20 cellular contexts compared by ENCODE assay signal in genomic region chr6:13527669-13528051, GRCh38. TPM values are rescaled to one million over a fixed set of nuclear protein-coding genes. Genes with fewer than 3 reads are reported as not detected.
DNase-seq lines count a peak whose midpoint lies in the region; ATAC-seq, FAIRE-seq and TF ChIP-seq lines count a peak whose summit lies in the region.
"Had no signal": no experiment of that assay in that cellular context is flagged by ENCODE, and none has a peak within 500 bp of the region (broad histone marks: within the 10 kb centered on the region; RNA-seq: fewer than 3 reads in every experiment).

No MANE protein-coding gene starts in this region.

- H3K9me3 ChIP-seq in Loucy (ENCODE audit: insufficient read depth, low read depth, low read length) (no peaks in the 10 kb centered on the region), endothelial cell of umbilical vein (replicated peaks; ENCODE audit: control insufficient read depth, insufficient read depth, low read length) (no peaks in the 10 kb centered on the region), neural progenitor cell (ENCODE audit: low read depth) (no peaks in the 10 kb centered on the region)
- H3K9me3 ChIP-seq: ascending aorta, BE2C, pancreas, Peyer's patch had no signal

- H3K9me1 ChIP-seq in endothelial cell of umbilical vein (replicated peaks; ENCODE audit: control insufficient read depth, extremely low read depth, insufficient read depth, low read length) = no peaks in the 10 kb centered on the region

- BruUV-seq in endothelial cell of umbilical vein (replicated peaks; lab: Mats Ljungman, UMichigan) = no TSS peak

- CTCF ChIA-PET in endothelial cell of umbilical vein (lab: Charles Lee) = interaction anchor here (0.7 to 1.9 kb wide), 6 partner anchors 10 to 193 kb away, joined by 3 to 7 read pairs (median 5); partner anchors contain the start of gene GFOD1

- ATAC-seq in stimulated activated memory B cell treated with anti-CD40 and anti-IgM and Interleukin-4, amounts not matched to agents 10 μg/mL and 1 μg/mL and 100 μg/mL, for 72 hours = no peak
- ATAC-seq in HG03565 (IDR thresholded peaks at IDR 0.05; ENCODE audit: unreplicated experiment) (no peak), GM18873 (IDR thresholded peaks at IDR 0.05; ENCODE audit: low FRiP score, unreplicated experiment) (no peak)
- ATAC-seq: activated CD4-positive, CD25-positive, alpha-beta regulatory T cell treated with anti-CD3 and anti-CD28 coated beads, Interleukin-2, amount 50 U/mL, for 24 hours had no signal

- POLR2A ChIA-PET in endothelial cell of umbilical vein (lab: Charles Lee) = interaction anchor here (0.7 kb wide), 1 partner anchor 147 kb away, joined by 6 read pairs; no protein-coding TSS in a partner anchor

- no peaks in the 10 kb centered on the region for H3K27me3 ChIP-seq in Loucy (ENCODE audit: insufficient read depth, low read length, poor library complexity, severe bottlenecking)
- H3K27me3 ChIP-seq in endothelial cell of umbilical vein (ENCODE audit: control insufficient read depth in 2 of 2, insufficient read depth in 2 of 2, low read length in 2 of 2) = no peaks in the 10 kb centered on the region
- H3K27me3 ChIP-seq in neural progenitor cell = no peaks in the 10 kb centered on the region
- H3K27me3 ChIP-seq: ascending aorta, BE2C, pancreas, Peyer's patch had no signal

- no peak overlapping the region for H2AFZ ChIP-seq in Loucy (ENCODE audit: low read length)
- H2AFZ ChIP-seq in endothelial cell of umbilical vein (ENCODE audit: low read depth, low read length) = no peak overlapping the region
- H2AFZ ChIP-seq in neural progenitor cell (replicated peaks) = no peak overlapping the region

- TF ChIP-seq POLR2A in endothelial cell of umbilical vein (IDR thresholded peaks at IDR 0.05; ENCODE audit: low read depth, low read length) = no peak

- DNase-seq in CMK (ENCODE audit: low read depth) = peak; percentile 24
- DNase-seq in endothelial cell of umbilical vein (ENCODE audit: low read depth, low spot score) = peak; percentile 33
- DNase-seq in neural progenitor cell (ENCODE audit: low spot score) = no peak
- DNase-seq: BE2C, DND-41, islet precursor cell, NCI-H2081 treated with DMSO at 0.1 percent for 48 hours, NCI-H526 treated with DMSO at 0.1 percent for 48 hours, pancreas, Peyer's patch, T-cell had no signal

- no peaks in the 10 kb centered on the region for H3K9me3 Mint-ChIP-seq in stimulated activated memory B cell treated with anti-CD40 and anti-IgM and Interleukin-4, amounts not matched to agents 10 μg/mL and 1 μg/mL and 100 μg/mL, for 72 hours
- H3K9me3 Mint-ChIP-seq in neural progenitor cell = no peaks in the 10 kb centered on the region
- H3K9me3 Mint-ChIP-seq: stimulated activated naive CD8-positive, alpha-beta T cell treated with anti-CD3 and anti-CD28 coated beads, Interleukin-15, Interleukin-2, amounts not matched to agents 100 ng/mL and 50 ng/mL, for 24 hours; T-cell had no signal

- H3K4me3 ChIP-seq in Loucy (ENCODE audit: low read length, poor library complexity, severe bottlenecking) (no peak overlapping the region), endothelial cell of umbilical vein (replicated peaks in 1 of 3; ENCODE audit: insufficient read depth in 1 of 3, low read depth in 1 of 3, low read length in 3 of 3) (no peak overlapping the region), neural progenitor cell (no peak overlapping the region)
- H3K4me3 ChIP-seq: ascending aorta, pancreas, Peyer's patch, smooth muscle cell had no signal

- intact Hi-C loops in endothelial cell of umbilical vein (cut with micrococcal nuclease) = loop anchor here (1.0 to 2.0 kb wide), 5 partner anchors 87 to 225 kb away; partner anchors contain the start of gene NOL7

- H3K36me3 ChIP-seq in Loucy (ENCODE audit: insufficient read depth, low read length) = no peaks in the 10 kb centered on the region
- H3K36me3 ChIP-seq in endothelial cell of umbilical vein (ENCODE audit: control insufficient read depth in 2 of 2, extremely low read depth in 1 of 2, insufficient read depth in 2 of 2, low read length in 2 of 2) = no peaks in the 10 kb centered on the region
- H3K36me3 ChIP-seq in neural progenitor cell = no peaks in the 10 kb centered on the region
- H3K36me3 ChIP-seq: ascending aorta, BE2C, pancreas, Peyer's patch had no signal

- H3K36me3 Mint-ChIP-seq in stimulated activated memory B cell treated with anti-CD40 and anti-IgM and Interleukin-4, amounts not matched to agents 10 μg/mL and 1 μg/mL and 100 μg/mL, for 72 hours = no peaks in the 10 kb centered on the region
- no peaks in the 10 kb centered on the region for H3K36me3 Mint-ChIP-seq in neural progenitor cell
- H3K36me3 Mint-ChIP-seq: T-cell had no signal

- dilution Hi-C loops in endothelial cell of umbilical vein (cut with MboI; ENCODE audit: extremely low pct_ligation_motif_present, low sequenced_read_pairs) = no loop called here

- TF ChIP-seq CTCF in Loucy (conservative IDR thresholded peaks at IDR 0.05; ENCODE audit: low read length) (no peak), endothelial cell of umbilical vein (IDR thresholded peaks at IDR 0.05; ENCODE audit: extremely low read depth in 1 of 2, insufficient read depth in 1 of 2, low read depth in 1 of 2, low read length in 2 of 2) (no peak), neural progenitor cell (IDR thresholded peaks at IDR 0.05) (no peak)

- H4K20me1 ChIP-seq in Loucy (ENCODE audit: insufficient read depth, low read length, poor library complexity, severe bottlenecking) (no peaks in the 10 kb centered on the region), endothelial cell of umbilical vein (replicated peaks; ENCODE audit: control insufficient read depth, extremely low read depth, insufficient read depth, low read length) (no peaks in the 10 kb centered on the region), neural progenitor cell (ENCODE audit: low read depth) (no peaks in the 10 kb centered on the region)

- peaks cover 28% of the 10 kb centered on the region for H3K4me1 Mint-ChIP-seq in stimulated activated memory B cell treated with anti-CD40 and anti-IgM and Interleukin-4, amounts not matched to agents 10 μg/mL and 1 μg/mL and 100 μg/mL, for 72 hours
- H3K4me1 Mint-ChIP-seq in neural progenitor cell = peaks cover 29% of the 10 kb centered on the region

- H3K4me3 Mint-ChIP-seq in stimulated activated memory B cell treated with anti-CD40 and anti-IgM and Interleukin-4, amounts not matched to agents 10 μg/mL and 1 μg/mL and 100 μg/mL, for 72 hours = no peak overlapping the region
- no peak overlapping the region for H3K4me3 Mint-ChIP-seq in neural progenitor cell
- H3K4me3 Mint-ChIP-seq: stimulated activated naive CD8-positive, alpha-beta T cell treated with anti-CD3 and anti-CD28 coated beads, Interleukin-15, Interleukin-2, amounts not matched to agents 100 ng/mL and 50 ng/mL, for 24 hours had no signal

- no peaks in the 10 kb centered on the region for H3K27me3 Mint-ChIP-seq in stimulated activated memory B cell treated with anti-CD40 and anti-IgM and Interleukin-4, amounts not matched to agents 10 μg/mL and 1 μg/mL and 100 μg/mL, for 72 hours
- H3K27me3 Mint-ChIP-seq in neural progenitor cell (ENCODE audit: insufficient read depth, low read depth) = peaks cover 5% of the 10 kb centered on the region
- H3K27me3 Mint-ChIP-seq: stimulated activated naive CD8-positive, alpha-beta T cell treated with anti-CD3 and anti-CD28 coated beads, Interleukin-15, Interleukin-2, amounts not matched to agents 100 ng/mL and 50 ng/mL, for 24 hours; T-cell had no signal

- H3K27ac Mint-ChIP-seq in stimulated activated memory B cell treated with anti-CD40 and anti-IgM and Interleukin-4, amounts not matched to agents 10 μg/mL and 1 μg/mL and 100 μg/mL, for 72 hours = peak overlapping the region; percentile 80
- no peak overlapping the region for H3K27ac Mint-ChIP-seq in neural progenitor cell

- no peak for FAIRE-seq in endothelial cell of umbilical vein (lab: Jason Lieb, UNC)
- FAIRE-seq: H54, pancreas had no signal

- H3K9me2 ChIP-seq in Loucy (replicated peaks; ENCODE audit: low read depth, low read length) = no peaks in the 10 kb centered on the region

- peak overlapping the region; percentile 64 for H3K9ac ChIP-seq in Loucy (ENCODE audit: low read depth, low read length, poor library complexity, severe bottlenecking)
- no peak overlapping the region for H3K9ac ChIP-seq in endothelial cell of umbilical vein (replicated peaks; ENCODE audit: extremely low read depth, insufficient read depth, low read length)
- no peak overlapping the region for H3K9ac ChIP-seq in neural progenitor cell

- H3K27ac ChIP-seq in endothelial cell of umbilical vein (ENCODE audit: insufficient read depth, low read depth, low read length) (peak overlapping the region; percentile 65), neural progenitor cell (no peak overlapping the region)

- H3K4me1 ChIP-seq in Loucy (ENCODE audit: insufficient read depth, low read length, poor library complexity, severe bottlenecking) = peaks cover 52% of the 10 kb centered on the region
- peaks cover 32% of the 10 kb centered on the region for H3K4me1 ChIP-seq in endothelial cell of umbilical vein (ENCODE audit: control insufficient read depth, extremely low read depth, insufficient read depth, low read length)
- peaks cover 21% of the 10 kb centered on the region for H3K4me1 ChIP-seq in neural progenitor cell
- H3K4me1 ChIP-seq: ascending aorta, BE2C, pancreas had no signal

- peak overlapping the region; percentile 72 for H3K4me2 ChIP-seq in Loucy (ENCODE audit: low read depth, low read length, poor library complexity, severe bottlenecking)
- H3K4me2 ChIP-seq in endothelial cell of umbilical vein (ENCODE audit: insufficient read depth, low read length) = no peak overlapping the region
- no peak overlapping the region for H3K4me2 ChIP-seq in neural progenitor cell
- H3K4me2 ChIP-seq: smooth muscle cell had no signal

- H3F3A ChIP-seq in Loucy (ENCODE audit: low read depth) (peaks cover 5% of the 10 kb centered on the region; the same call in 1 of the 2 replicates), neural progenitor cell (ENCODE audit: low read depth) (peaks cover 15% of the 10 kb centered on the region)

- H3K79me2 ChIP-seq in Loucy (ENCODE audit: insufficient read depth, low read length) (no peaks in the 10 kb centered on the region), endothelial cell of umbilical vein (ENCODE audit: control insufficient read depth, insufficient read depth, low read length) (no peaks in the 10 kb centered on the region), neural progenitor cell (ENCODE audit: low read depth) (no peaks in the 10 kb centered on the region)

RNA-seq across cellular contexts. Expression of gene GFOD1, which starts 40.3 kb away (rescaled TPM):
- total RNA-seq in endothelial cell of umbilical vein (24.1 and 26.3 TPM in 2 replicates), neural progenitor cell (ENCODE audit: low replicate concordance) (1.8 and 2.1 TPM in 2 replicates)
- polyA plus RNA-seq in endothelial cell of umbilical vein = 10.8 and 12.1 TPM in 2 replicates
- 9.3 and 11.7 TPM in 2 replicates for polyA plus RNA-seq in endothelial cell of umbilical vein (2011; cell fraction: cytosol; rRNA removed)
- polyA plus RNA-seq in endothelial cell of umbilical vein (2011; cell fraction: nucleus; rRNA removed) = 22.4 and 23.3 TPM in 2 replicates
- polyA plus RNA-seq in endothelial cell of umbilical vein (2012) = 3.4 and 4.5 TPM in 2 replicates
- 39.3 and 39.6 TPM in 2 replicates for polyA minus RNA-seq in endothelial cell of umbilical vein
- 8.0 TPM for polyA minus RNA-seq in endothelial cell of umbilical vein (2011; cell fraction: cytosol; rRNA and poly(A)+ RNA removed)
- 47.0 and 49.5 TPM in 2 replicates for polyA minus RNA-seq in endothelial cell of umbilical vein (2011; cell fraction: nucleus; rRNA and poly(A)+ RNA removed)

RNA-seq across cellular contexts. Expression of gene SIRT5, which starts 46.7 kb away (rescaled TPM):
- total RNA-seq in endothelial cell of umbilical vein (7.2 and 8.0 TPM in 2 replicates), neural progenitor cell (ENCODE audit: low replicate concordance) (14.3 and 18.2 TPM in 2 replicates)
- polyA plus RNA-seq in endothelial cell of umbilical vein = 3.3 and 4.7 TPM in 2 replicates
- polyA plus RNA-seq in endothelial cell of umbilical vein (2011; cell fraction: cytosol; rRNA removed) = 3.9 and 4.6 TPM in 2 replicates
- 11.4 and 11.8 TPM in 2 replicates for polyA plus RNA-seq in endothelial cell of umbilical vein (2011; cell fraction: nucleus; rRNA removed)
- 4.6 and 4.7 TPM in 2 replicates for polyA plus RNA-seq in endothelial cell of umbilical vein (2012)
- polyA minus RNA-seq in endothelial cell of umbilical vein = 4.1 and 4.2 TPM in 2 replicates
- polyA minus RNA-seq in endothelial cell of umbilical vein (2011; cell fraction: cytosol; rRNA and poly(A)+ RNA removed) = 3.1 TPM
- 3.8 and 3.9 TPM in 2 replicates for polyA minus RNA-seq in endothelial cell of umbilical vein (2011; cell fraction: nucleus; rRNA and poly(A)+ RNA removed)
